In the genomic region with DNA sequence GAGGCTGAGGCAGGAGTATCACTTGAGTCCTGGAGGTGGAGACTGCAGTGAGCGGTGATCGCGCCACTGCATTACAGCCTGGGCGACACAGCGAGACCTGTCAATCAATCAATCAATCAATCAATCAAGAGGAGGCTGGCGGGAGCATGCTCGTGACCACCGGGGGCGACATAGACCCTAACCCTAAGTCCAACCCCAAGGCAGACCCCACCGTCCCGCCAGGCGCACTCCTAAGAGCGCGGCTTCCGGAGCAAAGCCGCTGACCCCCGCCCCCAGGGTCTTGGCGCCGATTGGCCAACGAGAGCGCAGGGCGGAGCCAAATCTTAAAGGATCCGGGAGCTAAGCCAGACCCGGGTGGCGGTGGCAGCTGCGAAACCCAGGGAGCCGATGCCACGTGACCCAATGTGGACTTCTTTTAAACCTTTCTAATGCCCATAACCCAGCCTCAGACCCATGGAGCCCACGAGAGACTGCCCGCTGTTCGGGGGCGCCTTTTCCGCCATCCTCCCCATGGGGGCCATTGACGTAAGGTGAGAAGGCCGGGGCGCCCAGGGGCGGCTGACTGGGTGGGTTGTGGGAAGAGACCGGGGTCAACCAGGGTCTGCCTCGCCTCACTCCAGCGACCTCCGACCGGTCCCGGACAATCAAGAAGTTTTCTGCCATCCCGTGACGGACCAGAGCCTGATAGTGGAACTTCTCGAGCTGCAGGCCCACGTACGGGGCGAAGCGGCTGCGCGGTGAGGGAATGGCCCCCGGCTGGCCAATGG, we compare ENCODE assay signal across 1 cellular context.
TF ChIP-seq lines count a peak whose summit lies in the region.

A gene with protein sequence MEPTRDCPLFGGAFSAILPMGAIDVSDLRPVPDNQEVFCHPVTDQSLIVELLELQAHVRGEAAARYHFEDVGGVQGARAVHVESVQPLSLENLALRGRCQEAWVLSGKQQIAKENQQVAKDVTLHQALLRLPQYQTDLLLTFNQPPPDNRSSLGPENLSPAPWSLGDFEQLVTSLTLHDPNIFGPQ (plus strand): TSS at position 335 of the 767 bp plus-strand sequence. CDS start 119 bp downstream, at position 454.

TF ChIP-seq in HepG2, 621 proteins besides CTCF, POLR2A, EP300 and RAD21 (continued from another document):
- no peak for TF ChIP-seq ZNF792 (CRISPR knock-in tag; IDR thresholded peaks at IDR 0.05)
- TF ChIP-seq ZMYM2 (CRISPR knock-in tag; IDR thresholded peaks at IDR 0.05) = no peak
- peak; percentile 55; the same call in 1 of the 2 replicates for TF ChIP-seq MYC (CRISPR knock-in tag; IDR thresholded peaks at IDR 0.05; ENCODE audit: borderline replicate concordance)
- TF ChIP-seq GZF1 (CRISPR knock-in tag; IDR thresholded peaks at IDR 0.05) = no peak; the same call in 1 of the 2 replicates
- no peak for TF ChIP-seq ZNF672 (CRISPR knock-in tag; IDR thresholded peaks at IDR 0.05)
- TF ChIP-seq, protein P1, sequence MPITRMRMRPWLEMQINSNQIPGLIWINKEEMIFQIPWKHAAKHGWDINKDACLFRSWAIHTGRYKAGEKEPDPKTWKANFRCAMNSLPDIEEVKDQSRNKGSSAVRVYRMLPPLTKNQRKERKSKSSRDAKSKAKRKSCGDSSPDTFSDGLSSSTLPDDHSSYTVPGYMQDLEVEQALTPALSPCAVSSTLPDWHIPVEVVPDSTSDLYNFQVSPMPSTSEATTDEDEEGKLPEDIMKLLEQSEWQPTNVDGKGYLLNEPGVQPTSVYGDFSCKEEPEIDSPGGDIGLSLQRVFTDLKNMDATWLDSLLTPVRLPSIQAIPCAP (CRISPR knock-in tag; IDR thresholded peaks at IDR 0.05; ENCODE audit: low read depth) = no peak
- TF ChIP-seq HNRNPL (IDR thresholded peaks at IDR 0.05; ENCODE audit: low read depth, low read length) = no peak
- no peak for TF ChIP-seq ZNF205 (CRISPR knock-in tag; IDR thresholded peaks at IDR 0.05)
- TF ChIP-seq, protein P2, sequence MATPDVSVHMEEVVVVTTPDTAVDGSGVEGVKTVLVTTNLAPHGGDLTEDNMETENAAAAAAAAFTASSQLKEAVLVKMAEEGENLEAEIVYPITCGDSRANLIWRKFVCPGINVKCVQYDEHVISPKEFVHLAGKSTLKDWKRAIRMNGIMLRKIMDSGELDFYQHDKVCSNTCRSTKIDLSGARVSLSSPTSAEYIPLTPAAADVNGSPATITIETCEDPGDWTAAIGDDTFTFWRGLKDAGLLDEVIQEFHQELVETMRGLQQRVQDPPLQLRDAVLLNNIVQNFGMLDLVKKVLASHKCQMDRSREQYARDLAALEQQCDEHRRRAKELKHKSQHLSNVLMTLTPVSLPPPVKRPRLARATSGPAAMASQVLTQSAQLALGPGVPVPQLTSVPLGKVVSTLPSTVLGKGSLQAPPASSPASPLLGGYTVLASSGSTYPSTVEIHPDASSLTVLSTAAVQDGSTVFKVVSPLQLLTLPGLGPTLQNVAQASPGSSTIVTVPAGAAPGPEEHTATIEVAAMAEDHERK (CRISPR knock-in tag; IDR thresholded peaks at IDR 0.05; ENCODE audit: low read depth) = no peak
- no peak for TF ChIP-seq KLF11 (CRISPR knock-in tag; IDR thresholded peaks at IDR 0.05)
- no peak for TF ChIP-seq TCF7 (IDR thresholded peaks at IDR 0.05; ENCODE audit: low read depth)
- TF ChIP-seq ZNF75D (CRISPR knock-in tag; IDR thresholded peaks at IDR 0.05; ENCODE audit: borderline replicate concordance) = no peak
- TF ChIP-seq, protein P3, sequence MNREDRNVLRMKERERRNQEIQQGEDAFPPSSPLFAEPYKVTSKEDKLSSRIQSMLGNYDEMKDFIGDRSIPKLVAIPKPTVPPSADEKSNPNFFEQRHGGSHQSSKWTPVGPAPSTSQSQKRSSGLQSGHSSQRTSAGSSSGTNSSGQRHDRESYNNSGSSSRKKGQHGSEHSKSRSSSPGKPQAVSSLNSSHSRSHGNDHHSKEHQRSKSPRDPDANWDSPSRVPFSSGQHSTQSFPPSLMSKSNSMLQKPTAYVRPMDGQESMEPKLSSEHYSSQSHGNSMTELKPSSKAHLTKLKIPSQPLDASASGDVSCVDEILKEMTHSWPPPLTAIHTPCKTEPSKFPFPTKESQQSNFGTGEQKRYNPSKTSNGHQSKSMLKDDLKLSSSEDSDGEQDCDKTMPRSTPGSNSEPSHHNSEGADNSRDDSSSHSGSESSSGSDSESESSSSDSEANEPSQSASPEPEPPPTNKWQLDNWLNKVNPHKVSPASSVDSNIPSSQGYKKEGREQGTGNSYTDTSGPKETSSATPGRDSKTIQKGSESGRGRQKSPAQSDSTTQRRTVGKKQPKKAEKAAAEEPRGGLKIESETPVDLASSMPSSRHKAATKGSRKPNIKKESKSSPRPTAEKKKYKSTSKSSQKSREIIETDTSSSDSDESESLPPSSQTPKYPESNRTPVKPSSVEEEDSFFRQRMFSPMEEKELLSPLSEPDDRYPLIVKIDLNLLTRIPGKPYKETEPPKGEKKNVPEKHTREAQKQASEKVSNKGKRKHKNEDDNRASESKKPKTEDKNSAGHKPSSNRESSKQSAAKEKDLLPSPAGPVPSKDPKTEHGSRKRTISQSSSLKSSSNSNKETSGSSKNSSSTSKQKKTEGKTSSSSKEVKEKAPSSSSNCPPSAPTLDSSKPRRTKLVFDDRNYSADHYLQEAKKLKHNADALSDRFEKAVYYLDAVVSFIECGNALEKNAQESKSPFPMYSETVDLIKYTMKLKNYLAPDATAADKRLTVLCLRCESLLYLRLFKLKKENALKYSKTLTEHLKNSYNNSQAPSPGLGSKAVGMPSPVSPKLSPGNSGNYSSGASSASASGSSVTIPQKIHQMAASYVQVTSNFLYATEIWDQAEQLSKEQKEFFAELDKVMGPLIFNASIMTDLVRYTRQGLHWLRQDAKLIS (CRISPR knock-in tag; IDR thresholded peaks at IDR 0.05) = no peak
- TF ChIP-seq FOXC1 (CRISPR knock-in tag; IDR thresholded peaks at IDR 0.05; ENCODE audit: borderline replicate concordance) = no peak; the same call in 1 of the 2 replicates
